Comparison of ENCODE assay signal across 8 cellular contexts in genomic region chr17:6070280-6070894, GRCh38. TPM values are rescaled to one million over a fixed set of nuclear protein-coding genes. Genes with fewer than 3 reads are reported as not detected.
A peak's percentile ranks its signal among the peaks of the same experiment; 100 is the strongest.
DNase-seq lines count a peak whose midpoint lies in the region; ATAC-seq and TF ChIP-seq lines count a peak whose summit lies in the region.

Gene WSCD1 (plus strand): TSS chr17:6070379. CDS start chr17:6080659, 10,280 bp downstream.

- ATAC-seq in lower lobe of right lung, result peak; percentile 53 to 66
- no peak for ATAC-seq in HG02884 (IDR thresholded peaks at IDR 0.05; ENCODE audit: unreplicated experiment)

- intact Hi-C loops in colonic mucosa (cut with DNase I) (no loop called here), lower lobe of right lung (cut with DNase I) (no loop called here)

- peak within 1 kb of the TSS in 3 of 4 donors; percentile 74 to 86 (median 75) for H3K4me3 Mint-ChIP-seq in IgD-negative memory B cell

- H3K4me1 ChIP-seq in BLaER1 treated with 17β-estradiol and CSF1 and Interleukin-3, amounts not matched to agents 10 nM and 100 nM, result peaks cover 0 to 52% (median 31%) of the 10 kb centered on the region in 10 experiments; a peak in 14 of 20 replicates
- H3K4me1 ChIP-seq in colonic mucosa, result no peaks in the 10 kb centered on the region
- H3K4me1 ChIP-seq in lower lobe of right lung, result peaks cover 9% of the 10 kb centered on the region

- H3K9me3 ChIP-seq in BLaER1 treated with 17β-estradiol and CSF1 and Interleukin-3, amounts not matched to agents 10 nM and 100 nM (replicated peaks in 1 of 11), result no peaks in the 10 kb centered on the region
- H3K9me3 ChIP-seq in colonic mucosa, result no peaks in the 10 kb centered on the region
- no peaks in the 10 kb centered on the region for H3K9me3 ChIP-seq in lower lobe of right lung

- H3K4me1 Mint-ChIP-seq in IgD-negative memory B cell, result peaks cover 0 to 14% (median 5%) of the 10 kb centered on the region in 3 donors

- peak within 1 kb of the TSS; percentile 62 to 76 (median 68) for H3K4me3 ChIP-seq in BLaER1 treated with 17β-estradiol and CSF1 and Interleukin-3, amounts not matched to agents 10 nM and 100 nM
- H3K4me3 ChIP-seq in colonic mucosa (peak within 1 kb of the TSS; percentile 49), lower lobe of right lung (peak within 1 kb of the TSS; percentile 58)

- peak within 1 kb of the TSS; percentile 73 to 99 (median 94) for H3K4me2 ChIP-seq in BLaER1 treated with 17β-estradiol and CSF1 and Interleukin-3, amounts not matched to agents 10 nM and 100 nM

- peaks cover 28 to 64% (median 43%) of the 10 kb centered on the region in 11 experiments for H3K27me3 ChIP-seq in BLaER1 treated with 17β-estradiol and CSF1 and Interleukin-3, amounts not matched to agents 10 nM and 100 nM
- H3K27me3 ChIP-seq in colonic mucosa (no peaks in the 10 kb centered on the region), lower lobe of right lung (ENCODE audit: low read depth) (peaks cover 34% of the 10 kb centered on the region)

- peaks cover 0 to 61% (median 12%) of the 10 kb centered on the region in 11 experiments; a peak in 13 of 22 replicates for H4K20me1 ChIP-seq in BLaER1 treated with 17β-estradiol and CSF1 and Interleukin-3, amounts not matched to agents 10 nM and 100 nM

- peak; percentile 24 for DNase-seq in colonic mucosa
- no peak for DNase-seq in lower lobe of right lung
- DNase-seq in superior temporal gyrus (ENCODE audit: extremely low spot score), result peak; percentile 57
- DNase-seq in SK-N-DZ (ENCODE audit: low spot score), result no peak
- DNase-seq in activated CD8-positive, alpha-beta memory T cell treated with anti-CD3 and anti-CD28 coated beads, Interleukin-2, amount 50 U/mL, for 48 hours, result no peak

- no peaks in the 10 kb centered on the region for H3K36me3 ChIP-seq in BLaER1 treated with 17β-estradiol and CSF1 and Interleukin-3, amounts not matched to agents 10 nM and 100 nM
- H3K36me3 ChIP-seq in colonic mucosa (no peaks in the 10 kb centered on the region), lower lobe of right lung (no peaks in the 10 kb centered on the region)

- TF ChIP-seq CTCF in colonic mucosa (IDR thresholded peaks at IDR 0.05) (no peak), lower lobe of right lung (IDR thresholded peaks at IDR 0.05) (no peak)

- peak within 1 kb of the TSS; percentile 35 to 77 (median 67); a peak in 18 of 22 replicates for H3K9ac ChIP-seq in BLaER1 treated with 17β-estradiol and CSF1 and Interleukin-3, amounts not matched to agents 10 nM and 100 nM
- H3K9ac ChIP-seq in colonic mucosa (ENCODE audit: low read depth in 2 of 2, low read length in 2 of 2), result peak within 1 kb of the TSS; percentile 57 to 73

- no peak within 1 kb of the TSS for H3K27ac ChIP-seq in BLaER1 treated with 17β-estradiol and CSF1 and Interleukin-3, amounts not matched to agents 10 nM and 100 nM
- H3K27ac ChIP-seq in colonic mucosa (no peak within 1 kb of the TSS), lower lobe of right lung (no peak within 1 kb of the TSS)

- no peaks in the 10 kb centered on the region for H3K36me3 Mint-ChIP-seq in IgD-negative memory B cell

- H3K9me3 Mint-ChIP-seq in IgD-negative memory B cell, result no peaks in the 10 kb centered on the region

- peaks cover 54% of the 10 kb centered on the region for H3K27me3 Mint-ChIP-seq in IgD-negative memory B cell

- peak within 1 kb of the TSS in 1 of 3 donors; percentile 27 for H3K27ac Mint-ChIP-seq in IgD-negative memory B cell

RNA-seq across cellular contexts. Expression of gene WSCD1, which starts in this region (rescaled TPM):
- not detected for polyA plus RNA-seq in IgD-negative memory B cell
- total RNA-seq in colonic mucosa (10 to 100 TPM; 19.5 to 22.3 TPM), lower lobe of right lung (3.6 TPM)
- polyA plus RNA-seq in SK-N-DZ (2014; cell fraction: cytosol; rRNA removed), result 0.47 and 1.5 TPM in 2 replicates
- 1.3 and 1.6 TPM in 2 replicates for polyA plus RNA-seq in SK-N-DZ (2014; cell fraction: nucleus; rRNA removed)

Comparison
In these comparisons a context has a peak if more than half of its experiments do, and no peak if none do; other contexts are left out.
1. DNase-seq: peak in colonic mucosa (single experiment) and superior temporal gyrus (single experiment); none in lower lobe of right lung (single experiment), SK-N-DZ (single experiment) and activated CD8-positive, alpha-beta memory T cell treated with anti-CD3 and anti-CD28 coated beads, Interleukin-2, amount 50 U/mL, for 48 hours (single experiment).
2. Peak in every context shown above with its lines, with median percentiles within 50 percentile points of each other: H3K4me3 ChIP-seq.